ENCODE assay signal across 8 cellular contexts in genomic region chr5:164504141-164504772, GRCh38.
DNase-seq lines count a peak whose midpoint lies in the region; ATAC-seq and TF ChIP-seq lines count a peak whose summit lies in the region.

No MANE protein-coding gene starts in this region.

- POLR2A ChIA-PET in GM10248 (lab: Yijun Ruan, JAX) = no interaction called here
- POLR2A ChIA-PET in activated CD8-positive, alpha-beta T cell treated with anti-CD3 and anti-CD28 coated beads for 36 hours (lab: Charles Lee) = no interaction called here

- no peaks in the 10 kb centered on the region for H3K4me1 Mint-ChIP-seq in activated CD8-positive, alpha-beta T cell treated with anti-CD3 and anti-CD28 coated beads for 36 hours (ENCODE audit: low read depth)

- H3K27me3 ChIP-seq in hepatocyte (no peaks in the 10 kb centered on the region), skeletal muscle satellite cell (ENCODE audit: control insufficient read depth, insufficient read depth, low read length) (no peaks in the 10 kb centered on the region)

- intact Hi-C loops in activated CD8-positive, alpha-beta T cell treated with anti-CD3 and anti-CD28 coated beads for 36 hours (cut with micrococcal nuclease) = loop anchor here (2.0 to 5.0 kb wide), 2 partner anchors 492 to 939 kb away; no protein-coding TSS in a partner anchor

- ATAC-seq in HG02642 (IDR thresholded peaks at IDR 0.05; ENCODE audit: poor library complexity, unreplicated experiment) = peak; percentile 81
- no peak for ATAC-seq in activated CD8-positive, alpha-beta T cell treated with anti-CD3 and anti-CD28 coated beads for 36 hours
- no peak for ATAC-seq in HG02763 (IDR thresholded peaks at IDR 0.05; ENCODE audit: unreplicated experiment)

- H3K36me3 ChIP-seq in hepatocyte (replicated peaks; ENCODE audit: insufficient read depth, low read depth) (no peaks in the 10 kb centered on the region), skeletal muscle satellite cell (ENCODE audit: insufficient read depth, low read length) (no peaks in the 10 kb centered on the region)

- H3K27me3 Mint-ChIP-seq in activated CD8-positive, alpha-beta T cell treated with anti-CD3 and anti-CD28 coated beads for 36 hours = no peaks in the 10 kb centered on the region

- H3K4me3 Mint-ChIP-seq in activated CD8-positive, alpha-beta T cell treated with anti-CD3 and anti-CD28 coated beads for 36 hours = no peak overlapping the region

- WGBS in hepatocyte (ENCODE audit: low lambda C conversion rate, missing lambda C conversion rate) = 41% methylated on average over 7 of the region's 7 CpGs

- CTCF ChIA-PET in GM10248 (lab: Yijun Ruan, JAX) = interaction anchor here (0.8 to 5.4 kb wide), 40 partner anchors 9 to 961 kb away, joined by 3 to 34 read pairs (median 4); no protein-coding TSS in a partner anchor
- CTCF ChIA-PET in activated CD8-positive, alpha-beta T cell treated with anti-CD3 and anti-CD28 coated beads for 36 hours (lab: Charles Lee) = interaction anchor here (0.7 to 2.1 kb wide), 11 partner anchors 9 to 940 kb away, joined by 3 to 10 read pairs (median 5); no protein-coding TSS in a partner anchor

- H3K4me2 ChIP-seq in hepatocyte = no peak overlapping the region
- H3K4me2 ChIP-seq in skeletal muscle satellite cell (ENCODE audit: low read length) = peak overlapping the region; percentile 48

- no peak overlapping the region for H3K9ac ChIP-seq in skeletal muscle satellite cell (ENCODE audit: low read depth, low read length)

- H3K27ac Mint-ChIP-seq in activated CD8-positive, alpha-beta T cell treated with anti-CD3 and anti-CD28 coated beads for 36 hours = no peak overlapping the region

- H3K4me1 ChIP-seq in hepatocyte (ENCODE audit: insufficient read depth) (no peaks in the 10 kb centered on the region), skeletal muscle satellite cell (ENCODE audit: control insufficient read depth, insufficient read depth, low read length) (no peaks in the 10 kb centered on the region)

- DNase-seq in ACHN (peak; percentile 42), GM10248 (ENCODE audit: extremely low spot score) (peak; percentile 21), NCI-H2029 (lab: John Stamatoyannopoulos, UW) (peak; percentile 8), hepatocyte (ENCODE audit: low spot score) (peak; percentile 71)
- DNase-seq in activated CD8-positive, alpha-beta T cell treated with anti-CD3 and anti-CD28 coated beads for 36 hours = peak; percentile 34

- no peaks in the 10 kb centered on the region for H3K36me3 Mint-ChIP-seq in activated CD8-positive, alpha-beta T cell treated with anti-CD3 and anti-CD28 coated beads for 36 hours (ENCODE audit: low read depth)

- no peak overlapping the region for H3K27ac ChIP-seq in hepatocyte

- H4K20me1 ChIP-seq in hepatocyte (ENCODE audit: insufficient read depth, poor library complexity, severe bottlenecking) = no peaks in the 10 kb centered on the region

- in situ Hi-C loops in ACHN (cut with HindIII; ENCODE audit: low pct_ligation_motif_present, low pct_unique_long_range_greater_than_20kb, low sequenced_read_pairs) = no loop called here

- no peaks in the 10 kb centered on the region for H3K9me3 ChIP-seq in hepatocyte (ENCODE audit: low read depth)
- H3K9me3 ChIP-seq in skeletal muscle satellite cell (replicated peaks; ENCODE audit: low read length) = no peaks in the 10 kb centered on the region

- no peaks in the 10 kb centered on the region for H3K79me2 ChIP-seq in hepatocyte

- no peaks in the 10 kb centered on the region for H3K9me2 ChIP-seq in hepatocyte (replicated peaks; ENCODE audit: insufficient read depth)

- no peaks in the 10 kb centered on the region for H3K9me3 Mint-ChIP-seq in activated CD8-positive, alpha-beta T cell treated with anti-CD3 and anti-CD28 coated beads for 36 hours

- H3K4me3 ChIP-seq in hepatocyte = no peak overlapping the region
- no peak overlapping the region for H3K4me3 ChIP-seq in skeletal muscle satellite cell (ENCODE audit: low read length)

- H2AFZ ChIP-seq in hepatocyte = no peak overlapping the region

- TF ChIP-seq CTCF in GM10248 (IDR thresholded peaks at IDR 0.05; ENCODE audit: control extremely low read depth, extremely low read depth, low read depth, missing control alignments) (peak; percentile 79), hepatocyte (IDR thresholded peaks at IDR 0.05; ENCODE audit: poor library complexity) (peak; percentile 93)
- TF ChIP-seq CTCF in activated CD8-positive, alpha-beta T cell treated with anti-CD3 and anti-CD28 coated beads for 36 hours (IDR thresholded peaks at IDR 0.05) = peak; percentile 64

Comparison
In these comparisons a context has a peak if more than half of its experiments do, and no peak if none do; other contexts are left out.
1. DNase-seq: peak in every context shown above with its lines; median percentile 71 in hepatocyte; 42 in ACHN; 34 in activated CD8-positive, alpha-beta T cell treated with anti-CD3 and anti-CD28 coated beads for 36 hours; 21 in GM10248; 8 in NCI-H2029.